Comparison of ENCODE assay signal across 27 cellular contexts in the genomic region with DNA sequence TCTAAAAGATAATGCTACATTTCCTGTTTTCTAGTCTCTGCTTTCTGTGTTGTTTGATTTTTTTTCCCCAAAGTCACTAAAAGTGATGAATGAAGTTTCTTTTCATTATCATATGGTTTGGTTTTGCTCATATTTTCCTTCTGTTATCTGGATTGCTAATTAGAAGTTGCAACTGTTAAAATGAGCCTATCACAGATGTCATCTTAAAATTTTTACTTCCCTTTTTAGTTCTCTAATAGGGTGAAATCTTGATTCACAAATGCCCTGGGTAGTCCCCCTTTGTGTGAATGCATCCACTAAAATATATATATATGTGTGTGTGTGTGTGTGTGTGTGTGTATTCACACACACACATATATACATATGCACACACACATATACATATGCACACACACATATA.
"Had no signal": no experiment of that assay in that cellular context is flagged by ENCODE, and none has a peak within 500 bp of the region (broad histone marks: within the 10 kb centered on the region; RNA-seq: fewer than 3 reads in every experiment).

No MANE protein-coding gene starts in this region.

- H3K27me3 Mint-ChIP-seq: activated CD4-positive, alpha-beta T cell treated with anti-CD3 and anti-CD28 coated beads, Interleukin-2, amount 10 ng/mL, durations not matched to agents 7 days and 5 days; activated naive CD8-positive, alpha-beta T cell; activated T-helper 17 cell treated with anti-CD3 and anti-CD28 coated beads, Interleukin-2, amount 50 U/mL, for 72 hours; effector memory CD8-positive, alpha-beta T cell had no signal

- H3K27ac Mint-ChIP-seq: activated CD4-positive, alpha-beta T cell treated with anti-CD3 and anti-CD28 coated beads, Interleukin-2, amount 10 ng/mL, durations not matched to agents 7 days and 5 days; activated CD8-positive, alpha-beta T cell treated with anti-CD3 and anti-CD28 coated beads for 36 hours; activated naive CD8-positive, alpha-beta T cell; activated T-helper 17 cell treated with anti-CD3 and anti-CD28 coated beads, Interleukin-2, amount 50 U/mL, for 72 hours; effector memory CD8-positive, alpha-beta T cell; WTC11 had no signal

- H3K4me3 ChIP-seq: esophagus squamous epithelium, gastroesophageal sphincter, heart right ventricle had no signal

- H3K9me3 Mint-ChIP-seq: activated CD4-positive, alpha-beta T cell treated with anti-CD3 and anti-CD28 coated beads, Interleukin-2, amount 10 ng/mL, durations not matched to agents 7 days and 5 days; activated CD8-positive, alpha-beta T cell treated with anti-CD3 and anti-CD28 coated beads for 36 hours; activated T-cell treated with anti-CD3 and anti-CD28 coated beads, Interleukin-2, amount 50 U/mL, for 4 hours; activated T-helper 17 cell treated with anti-CD3 and anti-CD28 coated beads, Interleukin-2, amount 50 U/mL, for 72 hours; WTC11 had no signal

- H3K36me3 ChIP-seq: brain microvascular endothelial cell, esophagus squamous epithelium, gastroesophageal sphincter, heart right ventricle had no signal

- H3K27ac ChIP-seq: brain microvascular endothelial cell, epithelial cell of prostate, esophagus squamous epithelium, gastroesophageal sphincter, heart right ventricle had no signal

- H3K36me3 Mint-ChIP-seq: activated naive CD8-positive, alpha-beta T cell; WTC11 had no signal

- DNase-seq: activated CD4-positive, alpha-beta T cell treated with anti-CD3 and anti-CD28 coated beads for 1 hour; activated CD4-positive, alpha-beta T cell treated with anti-CD3 and anti-CD28 coated beads for 4 hours; activated CD4-positive, alpha-beta T cell treated with anti-CD3 and anti-CD28 coated beads, Interleukin-2, amount 10 ng/mL, durations not matched to agents 7 days and 5 days; activated CD4-positive, alpha-beta T cell treated with anti-CD3 and anti-CD28 coated beads, Interleukin-2, amount 50 U/mL, for 4 hours; activated CD8-positive, alpha-beta memory T cell treated with anti-CD3 and anti-CD28 coated beads for 24 hours; activated CD8-positive, alpha-beta T cell treated with anti-CD3 and anti-CD28 coated beads for 36 hours; activated effector memory CD4-positive, alpha-beta T cell treated with Interleukin-2 at 50 U/mL for 16 hours; activated gamma-delta T cell treated with Interleukin-2 at 50 U/mL for 16 hours; activated naive CD4-positive, alpha-beta T cell treated with anti-CD3 and anti-CD28 coated beads, Interleukin-2, amount 50 U/mL, for 16 hours; activated naive CD4-positive, alpha-beta T cell treated with Interleukin-2 at 50 U/mL for 16 hours; activated T-cell treated with anti-CD3 and anti-CD28 coated beads, Interleukin-2, amount 50 U/mL, for 4 hours; amniotic stem cell; brain microvascular endothelial cell; caudate nucleus; cortex of kidney; dermis blood vessel endothelial cell; effector CD4-positive, alpha-beta T cell; effector memory CD8-positive, alpha-beta T cell; esophagus squamous epithelium; foreskin melanocyte; heart right ventricle; T-helper 2 cell had no signal

- H3K4me1 ChIP-seq: esophagus squamous epithelium, gastroesophageal sphincter, heart right ventricle had no signal

- H3K27me3 ChIP-seq: brain microvascular endothelial cell, esophagus squamous epithelium, gastroesophageal sphincter had no signal

- H3K4me3 Mint-ChIP-seq: activated CD4-positive, alpha-beta T cell treated with anti-CD3 and anti-CD28 coated beads, Interleukin-2, amount 10 ng/mL, durations not matched to agents 7 days and 5 days; activated CD8-positive, alpha-beta T cell treated with anti-CD3 and anti-CD28 coated beads for 36 hours; activated naive CD8-positive, alpha-beta T cell; activated T-cell treated with anti-CD3 and anti-CD28 coated beads, Interleukin-2, amount 50 U/mL, for 4 hours; activated T-helper 17 cell treated with anti-CD3 and anti-CD28 coated beads, Interleukin-2, amount 50 U/mL, for 72 hours; effector memory CD8-positive, alpha-beta T cell; WTC11 had no signal

- H3K9me3 ChIP-seq: esophagus squamous epithelium, gastroesophageal sphincter, heart right ventricle had no signal

- ATAC-seq: activated CD8-positive, alpha-beta T cell treated with anti-CD3 and anti-CD28 coated beads for 36 hours; activated T-cell treated with anti-CD3 and anti-CD28 coated beads, Interleukin-2, amount 50 U/mL, for 4 hours; activated T-helper 17 cell treated with anti-CD3 and anti-CD28 coated beads, Interleukin-2, amount 50 U/mL, for 72 hours; effector memory CD8-positive, alpha-beta T cell; gastroesophageal sphincter; heart right ventricle; WTC11 had no signal
